15 cellular contexts compared by ENCODE assay signal in the genomic region with DNA sequence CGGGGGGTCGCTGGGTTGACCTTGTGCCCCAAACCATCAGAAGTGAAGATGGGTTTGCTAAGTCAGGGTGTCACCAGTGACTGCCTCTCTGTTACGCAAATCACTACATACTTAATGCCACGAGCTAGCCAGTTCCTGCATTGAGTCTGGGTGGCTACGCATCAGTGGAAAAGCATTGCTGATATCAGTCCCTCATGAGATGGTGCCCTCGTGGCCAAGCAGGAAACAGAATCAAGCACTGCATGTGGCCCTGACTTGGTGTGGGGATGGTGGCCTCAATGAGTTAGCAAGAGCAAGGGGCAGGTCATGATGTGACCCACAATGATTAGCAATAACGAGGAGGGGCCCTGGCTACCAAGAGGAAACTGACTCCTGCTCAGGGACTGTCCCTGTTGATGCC. TPM values are rescaled to one million over a fixed set of nuclear protein-coding genes. Genes with fewer than 3 reads are reported as not detected.
DNase-seq lines count a peak whose midpoint lies in the region; ATAC-seq and TF ChIP-seq lines count a peak whose summit lies in the region.
"Had no signal": no experiment of that assay in that cellular context is flagged by ENCODE, and none has a peak within 500 bp of the region (broad histone marks: within the 10 kb centered on the region; RNA-seq: fewer than 3 reads in every experiment).

No MANE protein-coding gene starts in this region.

- no peak overlapping the region for H4K8ac ChIP-seq in mesenchymal stem cell (ENCODE audit: low read length)

- no peaks in the 10 kb centered on the region; the same call in 1 of the 2 replicates for H3K36me3 ChIP-seq in OCI-LY7 (ENCODE audit: insufficient read depth, low read length)
- no peaks in the 10 kb centered on the region for H3K36me3 ChIP-seq in mesenchymal stem cell (ENCODE audit: control insufficient read depth in 1 of 2, insufficient read depth in 2 of 2, low read depth in 1 of 2, low read length in 2 of 2)
- H3K36me3 ChIP-seq: neural progenitor cell, right lobe of liver had no signal

- H3K4me3 ChIP-seq in OCI-LY7 (ENCODE audit: low read depth, low read length, poor library complexity, severe bottlenecking) (no peak overlapping the region), mesenchymal stem cell (ENCODE audit: insufficient read depth in 1 of 2, low read depth in 1 of 2, low read length in 2 of 2) (no peak overlapping the region)
- H3K4me3 ChIP-seq: neural progenitor cell, PC-9, right lobe of liver had no signal

- H3K9me3 ChIP-seq in OCI-LY7 (ENCODE audit: low read length) = no peaks in the 10 kb centered on the region; the same call in 1 of the 2 replicates
- no peaks in the 10 kb centered on the region for H3K9me3 ChIP-seq in mesenchymal stem cell (ENCODE audit: control insufficient read depth, low read length)
- H3K9me3 ChIP-seq: right lobe of liver had no signal

- H3K4me2 ChIP-seq in OCI-LY7 (ENCODE audit: low read length) (peak overlapping the region; percentile 72), mesenchymal stem cell (ENCODE audit: low read length, poor library complexity, severe bottlenecking) (no peak overlapping the region)
- H3K4me2 ChIP-seq: neural progenitor cell, PC-9 had no signal

- peaks cover 3% of the 10 kb centered on the region for H3K9me3 Mint-ChIP-seq in stimulated activated memory B cell treated with anti-CD40 and anti-IgM and Interleukin-4, amounts not matched to agents 10 μg/mL and 1 μg/mL and 100 μg/mL, for 72 hours
- H3K9me3 Mint-ChIP-seq: CD4-positive, alpha-beta memory T cell; neural progenitor cell had no signal

- H4K91ac ChIP-seq in mesenchymal stem cell (ENCODE audit: low read length) = no peak overlapping the region

- WGBS in mesenchymal stem cell = 76% methylated on average over 7 of the region's 7 CpGs

- no peak overlapping the region for H3K23ac ChIP-seq in mesenchymal stem cell (ENCODE audit: low read length in 2 of 2)

- no peaks in the 10 kb centered on the region for H3K27me3 ChIP-seq in layer of hippocampus (ENCODE audit: control insufficient read depth, insufficient read depth, low read length)
- H3K27me3 ChIP-seq in mesenchymal stem cell (ENCODE audit: control insufficient read depth in 1 of 2, insufficient read depth in 1 of 2, low read length in 2 of 2) = peaks cover 7 to 8% of the 10 kb centered on the region in 2 experiments
- H3K27me3 ChIP-seq: neural progenitor cell, right lobe of liver had no signal

- no peaks in the 10 kb centered on the region for H3K27me3 Mint-ChIP-seq in stimulated activated memory B cell treated with anti-CD40 and anti-IgM and Interleukin-4, amounts not matched to agents 10 μg/mL and 1 μg/mL and 100 μg/mL, for 72 hours
- H3K27me3 Mint-ChIP-seq: activated CD4-positive, alpha-beta T cell treated with anti-CD3 and anti-CD28 coated beads for 36 hours; CD4-positive, alpha-beta memory T cell had no signal

- H3K4ac ChIP-seq in mesenchymal stem cell (ENCODE audit: low read depth in 1 of 2, low read length in 2 of 2) = no peak overlapping the region

- H3K4me1 ChIP-seq in OCI-LY7 (ENCODE audit: insufficient read depth, low read length, poor library complexity, severe bottlenecking) = peaks cover 85% of the 10 kb centered on the region
- H3K4me1 ChIP-seq in mesenchymal stem cell (ENCODE audit: control insufficient read depth, insufficient read depth, low read depth, low read length) = peaks cover 2% of the 10 kb centered on the region
- H3K4me1 ChIP-seq: neural progenitor cell, right lobe of liver had no signal

- POLR2A ChIA-PET in OCI-LY7 (lab: Charles Lee) = interaction anchor here (1.1 to 3.3 kb wide), 2 partner anchors 10 kb away, joined by 5 to 38 read pairs; no protein-coding TSS in a partner anchor

- no peak overlapping the region for H2BK5ac ChIP-seq in mesenchymal stem cell (ENCODE audit: low read depth, low read length, poor library complexity, severe bottlenecking)

- DNase-seq in OCI-LY7 (ENCODE audit: low spot score) (peak; percentile 60), mesenchymal stem cell (no peak), dermis blood vessel endothelial cell (no peak), NCI-H2081 (lab: John Stamatoyannopoulos, UW) (no peak)
- DNase-seq: activated CD4-positive, alpha-beta T cell treated with anti-CD3 and anti-CD28 coated beads for 36 hours; activated T-cell treated with anti-CD3 and anti-CD28 coated beads, Interleukin-2, amount 50 U/mL, for 48 hours; CD4-positive, alpha-beta memory T cell; MM.1S; PC-9; right lobe of liver had no signal

- no peaks in the 10 kb centered on the region for H3K79me1 ChIP-seq in mesenchymal stem cell (replicated peaks; ENCODE audit: low read length, poor library complexity, severe bottlenecking)

- no peak for TF ChIP-seq POLR2A in GM18505 (IDR thresholded peaks at IDR 0.05; ENCODE audit: borderline replicate concordance, extremely low read depth, insufficient read depth, insufficient read length)

- H4K20me1 ChIP-seq in OCI-LY7 (ENCODE audit: insufficient read depth, low read length) = no peaks in the 10 kb centered on the region

- intact Hi-C loops in OCI-LY7 (cut with micrococcal nuclease; ENCODE audit: unreplicated experiment) = loop anchor here (1.0 kb wide), 1 partner anchor 10 kb away; no protein-coding TSS in a partner anchor

- H2AFZ ChIP-seq in OCI-LY7 (ENCODE audit: low read length) (peak overlapping the region; percentile 54; the same call in 1 of the 2 replicates), mesenchymal stem cell (ENCODE audit: low read depth, low read length) (no peak overlapping the region)
- H2AFZ ChIP-seq: neural progenitor cell, PC-9 had no signal

- H3K18ac ChIP-seq in mesenchymal stem cell (ENCODE audit: low read depth in 1 of 2, low read length in 2 of 2) = no peak overlapping the region

- H3K9ac ChIP-seq in mesenchymal stem cell (ENCODE audit: low read length) = no peak overlapping the region
- H3K9ac ChIP-seq: neural progenitor cell had no signal

- H3K27ac Mint-ChIP-seq in stimulated activated memory B cell treated with anti-CD40 and anti-IgM and Interleukin-4, amounts not matched to agents 10 μg/mL and 1 μg/mL and 100 μg/mL, for 72 hours = peak overlapping the region; percentile 92
- H3K27ac Mint-ChIP-seq: activated CD4-positive, alpha-beta T cell treated with anti-CD3 and anti-CD28 coated beads for 36 hours; CD4-positive, alpha-beta memory T cell; neural progenitor cell had no signal

- peak; percentile 54 for ATAC-seq in GM18868 (IDR thresholded peaks at IDR 0.05; ENCODE audit: unreplicated experiment)
- peak; percentile 91 for ATAC-seq in stimulated activated memory B cell treated with anti-CD40 and anti-IgM and Interleukin-4, amounts not matched to agents 10 μg/mL and 1 μg/mL and 100 μg/mL, for 72 hours
- ATAC-seq in GM18505 (IDR thresholded peaks at IDR 0.05; ENCODE audit: unreplicated experiment) = no peak
- ATAC-seq: activated CD4-positive, alpha-beta T cell treated with anti-CD3 and anti-CD28 coated beads for 36 hours had no signal

- no peaks in the 10 kb centered on the region for H3K79me2 ChIP-seq in OCI-LY7 (ENCODE audit: insufficient read depth, low read depth, low read length)

- H3K9me2 ChIP-seq in OCI-LY7 (ENCODE audit: insufficient read depth, low read length) = no peaks in the 10 kb centered on the region

- CTCF ChIA-PET in OCI-LY7 (lab: Charles Lee; ENCODE audit: unreplicated experiment) = interaction anchor here (1.3 kb wide), 1 partner anchor 11 kb away, joined by 4 read pairs; no protein-coding TSS in a partner anchor

- no peak overlapping the region for H2BK12ac ChIP-seq in mesenchymal stem cell (ENCODE audit: low read length in 2 of 2)

- no peak overlapping the region for H3K14ac ChIP-seq in mesenchymal stem cell (ENCODE audit: low read length in 2 of 2)

- H2BK15ac ChIP-seq in mesenchymal stem cell (ENCODE audit: low read depth, poor library complexity, severe bottlenecking) = no peak overlapping the region

- peaks cover 6% of the 10 kb centered on the region for H3K36me3 Mint-ChIP-seq in stimulated activated memory B cell treated with anti-CD40 and anti-IgM and Interleukin-4, amounts not matched to agents 10 μg/mL and 1 μg/mL and 100 μg/mL, for 72 hours
- H3K36me3 Mint-ChIP-seq: neural progenitor cell had no signal

- H3K4me1 Mint-ChIP-seq in stimulated activated memory B cell treated with anti-CD40 and anti-IgM and Interleukin-4, amounts not matched to agents 10 μg/mL and 1 μg/mL and 100 μg/mL, for 72 hours = peaks cover 87% of the 10 kb centered on the region
- H3K4me1 Mint-ChIP-seq: activated CD4-positive, alpha-beta T cell treated with anti-CD3 and anti-CD28 coated beads for 36 hours had no signal

- no TSS peak for BruUV-seq in OCI-LY7 (replicated peaks; lab: Mats Ljungman, UMichigan)

- H2BK120ac ChIP-seq in mesenchymal stem cell (ENCODE audit: low read depth, low read length) = no peak overlapping the region

- H2AK5ac ChIP-seq in mesenchymal stem cell (ENCODE audit: low read length, severe bottlenecking) = no peak overlapping the region

- TF ChIP-seq CTCF in OCI-LY7 (conservative IDR thresholded peaks at IDR 0.05; ENCODE audit: low read length) = no peak

- no peak overlapping the region for H3K4me3 Mint-ChIP-seq in stimulated activated memory B cell treated with anti-CD40 and anti-IgM and Interleukin-4, amounts not matched to agents 10 μg/mL and 1 μg/mL and 100 μg/mL, for 72 hours
- H3K4me3 Mint-ChIP-seq: activated CD4-positive, alpha-beta T cell treated with anti-CD3 and anti-CD28 coated beads for 36 hours; CD4-positive, alpha-beta memory T cell; neural progenitor cell had no signal

- H3K27ac ChIP-seq in OCI-LY7 (ENCODE audit: low read depth, low read length, poor library complexity, severe bottlenecking) (peak overlapping the region; percentile 71), layer of hippocampus (ENCODE audit: low read depth, low read length) (peak overlapping the region; percentile 27), mesenchymal stem cell (ENCODE audit: low read length, poor library complexity, severe bottlenecking) (no peak overlapping the region)
- H3K27ac ChIP-seq: neural progenitor cell, PC-9 had no signal

RNA-seq across cellular contexts. Expression of gene FNDC1, which starts 51.7 kb away (rescaled TPM):
- total RNA-seq in OCI-LY7 (2014; rRNA removed; shearing (Covaris generic)) = 0.16 and 0.46 TPM in 2 replicates
- total RNA-seq in OCI-LY7 (2022) (16.4 and 19.9 TPM in 2 replicates), dermis blood vessel endothelial cell (not detected in 2 replicates)
- polyA plus RNA-seq in mesenchymal stem cell (2013, experiment 1 of 2) = 0.10 TPM
- 0.07 TPM for polyA plus RNA-seq in mesenchymal stem cell (2013, experiment 2 of 2)
- total RNA-seq: activated CD4-positive, alpha-beta T cell treated with anti-CD3 and anti-CD28 coated beads for 36 hours; CD4-positive, alpha-beta memory T cell; PC-9 had no signal
